ENCODE assay signal across 21 cellular contexts in genomic region chr10:37992083-37992482, GRCh38. TPM values are rescaled to one million over a fixed set of nuclear protein-coding genes. Genes with fewer than 3 reads are reported as not detected.
DNase-seq lines count a peak whose midpoint lies in the region; ATAC-seq, FAIRE-seq and TF ChIP-seq lines count a peak whose summit lies in the region.
"Had no signal": no experiment of that assay in that cellular context is flagged by ENCODE, and none has a peak within 500 bp of the region (broad histone marks: within the 10 kb centered on the region; RNA-seq: fewer than 3 reads in every experiment).

No MANE protein-coding gene starts in this region.

- H3K4me3 ChIP-seq in HepG2 (replicated peaks in 1 of 3; ENCODE audit: insufficient read depth in 1 of 3, low read depth in 2 of 3, low read length in 3 of 3) (no peak overlapping the region), right lobe of liver (no peak overlapping the region), GM12878 (no peak overlapping the region), breast epithelium (no peak overlapping the region), dorsolateral prefrontal cortex (no peak overlapping the region)
- H3K4me3 ChIP-seq: ascending aorta, heart right ventricle, ovary had no signal

- SMC1A ChIA-PET in GM12878 (lab: Charles Lee; ENCODE audit: uncharacterized antibody, unreplicated experiment): interaction anchor here (1.1 kb wide), 1 partner anchor 10 kb away, joined by 4 read pairs; no protein-coding TSS in a partner anchor

- TF ChIP-seq CTCF in HepG2 (CRISPR knock-in tag; IDR thresholded peaks at IDR 0.05) (peak; percentile 31; the same call in 1 of the 2 replicates), right lobe of liver (IDR thresholded peaks at IDR 0.05) (no peak), GM12878 (IDR thresholded peaks at IDR 0.05 in 2 of 3, conservative IDR thresholded peaks at IDR 0.05 in 1 of 3; ENCODE audit: control insufficient read depth in 2 of 3, extremely low read depth in 1 of 3, insufficient read depth in 1 of 3, low read depth in 3 of 3, low read length in 3 of 3) (0 out of 6 replicates have a peak, but pooled peaks of 1 of the 3 experiments have one; percentile 3), breast epithelium (IDR thresholded peaks at IDR 0.05) (no peak), dorsolateral prefrontal cortex (IDR thresholded peaks at IDR 0.05 in 54 of 56, conservative IDR thresholded peaks at IDR 0.05 in 2 of 56; ENCODE audit: low read depth in 1 of 56, partially characterized antibody in 56 of 56) (no peak)

- H3K79me2 ChIP-seq in HepG2 (ENCODE audit: insufficient read depth, low read length) (no peaks in the 10 kb centered on the region), GM12878 (ENCODE audit: control insufficient read depth, insufficient read depth, low read length) (no peaks in the 10 kb centered on the region)

- H3K36me3 ChIP-seq in HepG2 (replicated peaks in 1 of 2; ENCODE audit: control insufficient read depth in 1 of 2, insufficient read depth in 2 of 2, low read length in 2 of 2): no peaks in the 10 kb centered on the region
- no peaks in the 10 kb centered on the region for H3K36me3 ChIP-seq in right lobe of liver
- H3K36me3 ChIP-seq in GM12878 (ENCODE audit: control insufficient read depth in 2 of 2, insufficient read depth in 2 of 2, low read length in 1 of 2): no peaks in the 10 kb centered on the region
- no peaks in the 10 kb centered on the region for H3K36me3 ChIP-seq in breast epithelium
- H3K36me3 ChIP-seq: ascending aorta, heart right ventricle, ovary had no signal

- H3K4me1 ChIP-seq in HepG2 (ENCODE audit: insufficient read depth, low read length) (no peaks in the 10 kb centered on the region), right lobe of liver (no peaks in the 10 kb centered on the region), GM12878 (ENCODE audit: control insufficient read depth, insufficient read depth, low read length) (no peaks in the 10 kb centered on the region), breast epithelium (no peaks in the 10 kb centered on the region)
- H3K4me1 ChIP-seq: ascending aorta, heart right ventricle had no signal

- H3K9ac ChIP-seq in HepG2 (ENCODE audit: insufficient read depth, low read depth, low read length) (no peak overlapping the region), GM12878 (ENCODE audit: control insufficient read depth, insufficient read depth, low read length) (no peak overlapping the region)

- H3K4me2 ChIP-seq in HepG2 (ENCODE audit: low read depth, low read length) (no peak overlapping the region), GM12878 (ENCODE audit: control insufficient read depth, insufficient read depth) (no peak overlapping the region)

- BruUV-seq in HepG2 (replicated peaks; lab: Mats Ljungman, UMichigan): no TSS peak
- no TSS peak for BruUV-seq in GM12878 (replicated peaks; lab: Mats Ljungman, UMichigan)

- intact Hi-C loops in HepG2 (cut with micrococcal nuclease; ENCODE audit: unreplicated experiment): no loop called here
- intact Hi-C loops in right lobe of liver (cut with DNase I): no loop called here
- intact Hi-C loops in GM12878 (cut with micrococcal nuclease; ENCODE audit: unreplicated experiment): no loop called here
- intact Hi-C loops in breast epithelium (cut with DNase I; ENCODE audit: low total_unique reads): no loop called here
- intact Hi-C loops in dorsolateral prefrontal cortex (cut with DNase I): no loop called here

- no peak overlapping the region for H2AFZ ChIP-seq in HepG2 (ENCODE audit: low read length)
- H2AFZ ChIP-seq in GM12878 (ENCODE audit: control insufficient read depth, low read depth, low read length): no peak overlapping the region

- FAIRE-seq in HepG2 (lab: Jason Lieb, UNC): no peak
- FAIRE-seq in GM12878 (lab: Jason Lieb, UNC): no peak
- FAIRE-seq: TTC549, urothelium cell line had no signal

- no peak for TF ChIP-seq EP300 in HepG2 (IDR thresholded peaks at IDR 0.05; ENCODE audit: low read depth in 2 of 2, low read length in 2 of 2)
- no peak for TF ChIP-seq EP300 in HepG2 (CRISPR knock-in tag; IDR thresholded peaks at IDR 0.05; ENCODE audit: borderline replicate concordance)
- TF ChIP-seq EP300 in GM12878 (IDR thresholded peaks at IDR 0.05; ENCODE audit: borderline replicate concordance in 1 of 2, control insufficient read depth in 1 of 2, low read depth in 2 of 2, low read length in 2 of 2): no peak

- in situ Hi-C loops in HepG2 (cut with HindIII; ENCODE audit: extremely low pct_ligation_motif_present, low pct_unique_long_range_greater_than_20kb) (no loop called here), GM12878 (cut with MboI) (no loop called here)

- RAD21 ChIA-PET in GM12878 (lab: Charles Lee; ENCODE audit: unreplicated experiment): interaction anchor here (1.7 kb wide), 1 partner anchor 374 kb away, joined by 5 read pairs; no protein-coding TSS in a partner anchor

- POLR2A ChIA-PET in HepG2 (lab: Yijun Ruan, JAX): interaction anchor here (1.7 kb wide), 1 partner anchor 18 kb away, joined by 8 read pairs; the partner anchor contains the start of gene ZNF33A
- POLR2A ChIA-PET in GM12878 (lab: Charles Lee): no interaction called here

- ATAC-seq in HepG2 (peak; percentile 81), right lobe of liver (no peak), GM12878 (peak; percentile 46), HG03521 (IDR thresholded peaks at IDR 0.05; ENCODE audit: unreplicated experiment) (no peak), HG03159 (IDR thresholded peaks at IDR 0.05; ENCODE audit: unreplicated experiment) (no peak)
- ATAC-seq: heart right ventricle; naive thymus-derived CD8-positive, alpha-beta T cell; sciatic nerve had no signal

- CTCF ChIA-PET in HepG2 (lab: Yijun Ruan, JAX; ENCODE audit: low intra/inter-chr PET ratio, low total read pairs) (interaction anchor here (1.4 kb wide), 1 partner anchor 15 kb away, joined by 3 read pairs; the partner anchor contains the start of gene ZNF25), GM12878 (lab: Yijun Ruan, JAX) (interaction anchor here (0.7 to 2.0 kb wide), 3 partner anchors 15 to 374 kb away, joined by 3 to 5 read pairs (median 3); partner anchors contain the start of gene ZNF25)

- H4K20me1 ChIP-seq in HepG2 (ENCODE audit: insufficient read depth, low read length) (no peaks in the 10 kb centered on the region), GM12878 (ENCODE audit: control insufficient read depth, insufficient read depth) (no peaks in the 10 kb centered on the region)

- TF ChIP-seq POLR2A in HepG2 (IDR thresholded peaks at IDR 0.05; ENCODE audit: insufficient read depth in 1 of 2, low read depth in 2 of 2, low read length in 2 of 2) (no peak), right lobe of liver (IDR thresholded peaks at IDR 0.05) (no peak), GM12878 (IDR thresholded peaks at IDR 0.05; ENCODE audit: low read depth, low read length) (no peak), breast epithelium (IDR thresholded peaks at IDR 0.05) (no peak)

- H3K27ac ChIP-seq in HepG2 (ENCODE audit: extremely low read length, insufficient read depth, low read length): no peak overlapping the region
- no peak overlapping the region for H3K27ac ChIP-seq in right lobe of liver
- H3K27ac ChIP-seq in GM12878 (ENCODE audit: control insufficient read depth, insufficient read depth): no peak overlapping the region
- H3K27ac ChIP-seq in breast epithelium: no peak overlapping the region
- no peak overlapping the region for H3K27ac ChIP-seq in dorsolateral prefrontal cortex
- H3K27ac ChIP-seq: ascending aorta, heart right ventricle, ovary had no signal

- no peak for DNase-seq in HepG2 (ENCODE audit: low spot score)
- DNase-seq in right lobe of liver: no peak
- peak; percentile 8 for DNase-seq in HK-2 (ENCODE audit: unreplicated experiment)
- no peak for DNase-seq in GM12878 (ENCODE audit: low read depth, low spot score)
- DNase-seq in breast epithelium (ENCODE audit: low spot score in 2 of 2): no peak
- DNase-seq in dorsolateral prefrontal cortex: no peak
- DNase-seq: activated CD4-positive, alpha-beta T cell treated with anti-CD3 and anti-CD28 coated beads for 4 hours; C1 segment of cervical spinal cord; heart right ventricle; naive thymus-derived CD8-positive, alpha-beta T cell; NCI-H2171; NCI-H69; ovary; stimulated activated CD8-positive, alpha-beta memory T cell treated with anti-CD3 and anti-CD28 coated beads, Interleukin-4, amount 100 ng/mL, for 48 hours; SW 1271 had no signal

- 26% methylated on average over 3 of the region's 3 CpGs for WGBS in HepG2 (ENCODE audit: low lambda C conversion rate)
- WGBS in right lobe of liver (ENCODE audit: insufficient coverage, low coverage, low lambda C conversion rate, missing lambda C conversion rate): 60% methylated on average over 1 of the region's 3 CpGs
- 38% methylated on average over 3 of the region's 3 CpGs for WGBS in GM12878 (ENCODE audit: insufficient coverage, insufficient replicate concordance, low lambda C conversion rate, missing lambda C conversion rate)

- H3K27me3 ChIP-seq in HepG2 (ENCODE audit: control insufficient read depth in 1 of 2, insufficient read depth in 2 of 2, low read length in 2 of 2) (no peaks in the 10 kb centered on the region), right lobe of liver (no peaks in the 10 kb centered on the region), GM12878 (replicated peaks in 1 of 2; ENCODE audit: control insufficient read depth in 2 of 2, insufficient read depth in 2 of 2, low read length in 1 of 2) (no peaks in the 10 kb centered on the region), breast epithelium (no peaks in the 10 kb centered on the region), dorsolateral prefrontal cortex (peaks cover 0 to 4% (median 0%) of the 10 kb centered on the region in 45 donors)
- H3K27me3 ChIP-seq: ascending aorta, ovary had no signal

- no peak for TF ChIP-seq RAD21 in HepG2 (CRISPR knock-in tag; IDR thresholded peaks at IDR 0.05)
- TF ChIP-seq RAD21 in GM12878 (IDR thresholded peaks at IDR 0.05; ENCODE audit: insufficient read depth, low read depth, low read length): peak; percentile 46

- H3K9me3 ChIP-seq in HepG2 (ENCODE audit: low read length) (no peaks in the 10 kb centered on the region), right lobe of liver (no peaks in the 10 kb centered on the region), GM12878 (replicated peaks; ENCODE audit: control insufficient read depth, insufficient read depth, low read length) (no peaks in the 10 kb centered on the region; the same call in 2 of the 3 replicates), breast epithelium (no peaks in the 10 kb centered on the region)
- H3K9me3 ChIP-seq: ascending aorta, heart right ventricle, ovary had no signal

RNA-seq across cellular contexts. Expression of gene ZNF25, which starts 15.6 kb away (rescaled TPM):
- total RNA-seq in HepG2 (2016; rRNA removed; fragmentation: Illumina TruSeq; extraction: Trizol): 1.4 and 1.6 TPM in 2 replicates
- 0.40 and 0.71 TPM in 2 replicates for total RNA-seq in HepG2 (2016; cell fraction: cytosol; rRNA removed; fragmentation: Illumina TruSeq; extraction: Trizol; ENCODE audit: low read depth)
- total RNA-seq in HepG2 (2016; cell fraction: insoluble cytoplasmic fraction; rRNA removed; fragmentation: Illumina TruSeq; extraction: Trizol): 1.4 and 1.8 TPM in 2 replicates
- 1.8 and 2.0 TPM in 2 replicates for total RNA-seq in HepG2 (2016; cell fraction: membrane; rRNA removed; fragmentation: Illumina TruSeq; extraction: Trizol)
- 1.7 and 2.0 TPM in 2 replicates for total RNA-seq in HepG2 (2016; cell fraction: nucleus; rRNA removed; fragmentation: Illumina TruSeq; extraction: Trizol)
- polyA plus RNA-seq in HepG2 (2011; rRNA removed): 1.5 and 1.6 TPM in 2 replicates
- 0.40 and 0.81 TPM in 2 replicates for polyA plus RNA-seq in HepG2 (2011; cell fraction: cytosol; rRNA removed)
- 1.3 and 1.7 TPM in 2 replicates for polyA plus RNA-seq in HepG2 (2011; cell fraction: nucleus; rRNA removed)
- polyA plus RNA-seq in HepG2 (2012): 1.1 and 1.3 TPM in 2 replicates
- polyA plus RNA-seq in HepG2 (2016; cell fraction: cytosol; fragmentation: Illumina TruSeq; extraction: Trizol; ENCODE audit: low read depth): 0.25 and 0.28 TPM in 2 replicates
- 1.5 TPM in 2 replicates for polyA plus RNA-seq in HepG2 (2016; cell fraction: insoluble cytoplasmic fraction; fragmentation: Illumina TruSeq; extraction: Trizol; ENCODE audit: low read depth)
- 0.87 and 0.98 TPM in 2 replicates for polyA plus RNA-seq in HepG2 (2016; cell fraction: membrane; fragmentation: Illumina TruSeq; extraction: Trizol; ENCODE audit: low read depth)
- 3.4 and 4.1 TPM in 2 replicates for polyA plus RNA-seq in HepG2 (2016; cell fraction: nucleus; fragmentation: Illumina TruSeq; extraction: Trizol; ENCODE audit: insufficient read depth, low read depth)
- 0.12 and 0.24 TPM in 2 replicates for polyA minus RNA-seq in HepG2 (2011; rRNA and poly(A)+ RNA removed; ENCODE audit: low replicate concordance)
- 0.89 and 1.1 TPM in 2 replicates for polyA minus RNA-seq in HepG2 (2011; cell fraction: cytosol; rRNA and poly(A)+ RNA removed)
- 1.3 and 1.7 TPM in 2 replicates for polyA minus RNA-seq in HepG2 (2011; cell fraction: nucleus; rRNA and poly(A)+ RNA removed)
- 1 to 10 TPM; 1.1 to 3.1 (median 2.6) TPM for total RNA-seq in right lobe of liver
- total RNA-seq in GM12878 (2013; cell fraction: nucleolus; rRNA removed): 13.9 and 15.0 TPM in 2 replicates
- 3.4 and 4.4 TPM in 2 replicates for total RNA-seq in GM12878 (2014; rRNA removed)
- total RNA-seq in GM12878 (2014; rRNA removed; fragmentation: Illumina TruSeq; extraction: Trizol): 5.3 and 5.4 TPM in 2 replicates
- 3.4 and 4.8 TPM in 2 replicates for total RNA-seq in GM12878 (2021)
- polyA plus RNA-seq in GM12878 (2011; ENCODE audit: low read depth): 1.8 TPM
- polyA plus RNA-seq in GM12878 (2011; rRNA removed): 6.8 and 11.3 TPM in 2 replicates
- 2.5 and 2.8 TPM in 2 replicates for polyA plus RNA-seq in GM12878 (2011; cell fraction: cytosol; rRNA removed)
- polyA plus RNA-seq in GM12878 (2011; cell fraction: nucleus; rRNA removed): 4.7 and 5.6 TPM in 2 replicates
- 2.8 and 3.6 TPM in 2 replicates for polyA plus RNA-seq in GM12878 (2012)
- polyA plus RNA-seq in GM12878 (2014; fragmentation: Illumina TruSeq; extraction: Trizol): 4.6 and 6.2 TPM in 2 replicates
- polyA plus RNA-seq in GM12878 (2014; fragmentation: Nextera tagmentation; extraction: Ambion mirVana): 1 to 10 TPM; 1.0 to 1.5 TPM
- 2.7 and 3.0 TPM in 2 replicates for polyA plus RNA-seq in GM12878 (2014; rRNA removed)
- 1 to 10 TPM; 2.8 to 2.9 TPM for polyA plus RNA-seq in GM12878 (2016; fragmentation: Nextera tagmentation; extraction: Ambion mirVana)
- polyA minus RNA-seq in GM12878 (2011; rRNA and poly(A)+ RNA removed): 3.9 and 4.8 TPM in 2 replicates
- 2.1 and 2.3 TPM in 2 replicates for polyA minus RNA-seq in GM12878 (2011; cell fraction: cytosol; rRNA and poly(A)+ RNA removed)
- 1.2 and 1.5 TPM in 2 replicates for polyA minus RNA-seq in GM12878 (2011; cell fraction: nucleus; rRNA and poly(A)+ RNA removed)
- 10 to 100 TPM; 13.8 to 23.4 (median 16.0) TPM for total RNA-seq in breast epithelium
- total RNA-seq in dorsolateral prefrontal cortex: 10 to 100 TPM; 32.1 to 95.5 (median 61.2) TPM

RNA-seq across cellular contexts. Expression of gene ZNF33A, which starts 18.4 kb away (rescaled TPM):
- total RNA-seq in HepG2 (2016; rRNA removed; fragmentation: Illumina TruSeq; extraction: Trizol) (22.5 and 35.5 TPM in 2 replicates), right lobe of liver (10 to 100 TPM; 12.3 to 24.2 (median 15.7) TPM), GM12878 (2014; rRNA removed) (18.9 and 22.2 TPM in 2 replicates), GM12878 (2014; rRNA removed; fragmentation: Illumina TruSeq; extraction: Trizol) (29.9 and 30.5 TPM in 2 replicates), GM12878 (2021) (17.7 and 17.9 TPM in 2 replicates), breast epithelium (10 to 100 TPM; 25.4 to 73.6 (median 34.7) TPM), dorsolateral prefrontal cortex (10 to 100 TPM; 21.3 to 43.5 (median 32.5) TPM)
- total RNA-seq in HepG2 (2016; cell fraction: cytosol; rRNA removed; fragmentation: Illumina TruSeq; extraction: Trizol; ENCODE audit: low read depth): 2.3 and 3.1 TPM in 2 replicates
- 21.6 and 34.4 TPM in 2 replicates for total RNA-seq in HepG2 (2016; cell fraction: insoluble cytoplasmic fraction; rRNA removed; fragmentation: Illumina TruSeq; extraction: Trizol)
- 10.1 and 10.8 TPM in 2 replicates for total RNA-seq in HepG2 (2016; cell fraction: membrane; rRNA removed; fragmentation: Illumina TruSeq; extraction: Trizol)
- total RNA-seq in HepG2 (2016; cell fraction: nucleus; rRNA removed; fragmentation: Illumina TruSeq; extraction: Trizol): 32.1 and 33.5 TPM in 2 replicates
- polyA plus RNA-seq in HepG2 (2011; rRNA removed) (11.1 and 13.1 TPM in 2 replicates), GM12878 (2011; rRNA removed) (22.5 and 36.5 TPM in 2 replicates), GM12878 (2014; fragmentation: Illumina TruSeq; extraction: Trizol) (21.6 and 27.9 TPM in 2 replicates), GM12878 (2014; fragmentation: Nextera tagmentation; extraction: Ambion mirVana) (10 to 100 TPM in 1 of 2 experiments, 1 to 10 TPM in 1; 9.8 to 12.1 TPM), GM12878 (2014; rRNA removed) (13.3 and 17.3 TPM in 2 replicates), GM12878 (2016; fragmentation: Nextera tagmentation; extraction: Ambion mirVana) (10 to 100 TPM; 16.6 to 22.4 TPM)
- 5.0 and 7.0 TPM in 2 replicates for polyA plus RNA-seq in HepG2 (2011; cell fraction: cytosol; rRNA removed)
- polyA plus RNA-seq in HepG2 (2011; cell fraction: nucleus; rRNA removed): 10.1 and 10.9 TPM in 2 replicates
- 11.7 and 12.5 TPM in 2 replicates for polyA plus RNA-seq in HepG2 (2012)
- polyA plus RNA-seq in HepG2 (2016; cell fraction: cytosol; fragmentation: Illumina TruSeq; extraction: Trizol; ENCODE audit: low read depth): 2.9 and 3.5 TPM in 2 replicates
- 20.2 and 21.8 TPM in 2 replicates for polyA plus RNA-seq in HepG2 (2016; cell fraction: insoluble cytoplasmic fraction; fragmentation: Illumina TruSeq; extraction: Trizol; ENCODE audit: low read depth)
- polyA plus RNA-seq in HepG2 (2016; cell fraction: membrane; fragmentation: Illumina TruSeq; extraction: Trizol; ENCODE audit: low read depth): 6.5 and 7.0 TPM in 2 replicates
- polyA plus RNA-seq in HepG2 (2016; cell fraction: nucleus; fragmentation: Illumina TruSeq; extraction: Trizol; ENCODE audit: insufficient read depth, low read depth): 29.0 and 36.8 TPM in 2 replicates
- polyA minus RNA-seq in HepG2 (2011; rRNA and poly(A)+ RNA removed; ENCODE audit: low replicate concordance): 15.2 and 20.1 TPM in 2 replicates
- polyA minus RNA-seq in HepG2 (2011; cell fraction: cytosol; rRNA and poly(A)+ RNA removed): 9.8 and 10.1 TPM in 2 replicates
- 47.1 and 49.6 TPM in 2 replicates for polyA minus RNA-seq in HepG2 (2011; cell fraction: nucleus; rRNA and poly(A)+ RNA removed)
- 99.4 and 103 TPM in 2 replicates for total RNA-seq in GM12878 (2013; cell fraction: nucleolus; rRNA removed)
- 12.3 TPM for polyA plus RNA-seq in GM12878 (2011; ENCODE audit: low read depth)
- polyA plus RNA-seq in GM12878 (2011; cell fraction: cytosol; rRNA removed): 8.4 and 9.2 TPM in 2 replicates
- polyA plus RNA-seq in GM12878 (2011; cell fraction: nucleus; rRNA removed): 15.3 and 17.8 TPM in 2 replicates
- 9.1 and 10.3 TPM in 2 replicates for polyA plus RNA-seq in GM12878 (2012)
- 30.7 and 31.7 TPM in 2 replicates for polyA minus RNA-seq in GM12878 (2011; rRNA and poly(A)+ RNA removed)
- polyA minus RNA-seq in GM12878 (2011; cell fraction: cytosol; rRNA and poly(A)+ RNA removed): 6.9 and 9.4 TPM in 2 replicates
- polyA minus RNA-seq in GM12878 (2011; cell fraction: nucleus; rRNA and poly(A)+ RNA removed): 20.4 and 36.5 TPM in 2 replicates

Comparison
In these comparisons a context has a peak if more than half of its experiments do, and no peak if none do; other contexts are left out.
1. ATAC-seq: peak in HepG2 (single experiment) and GM12878 (single experiment); none in right lobe of liver (0 of 4), HG03521 (single experiment) and HG03159 (single experiment).
2. Of the 75 proteins assayed by ChIP-seq in both HepG2 and GM12878: peak only in HepG2: none; only in GM12878: RAD21 and YY1; in both: SMC3; in neither: 71; mixed calls (peak in some experiments, not most) for 1.